Comparison of ENCODE assay signal across 14 cellular contexts in the genomic region with DNA sequence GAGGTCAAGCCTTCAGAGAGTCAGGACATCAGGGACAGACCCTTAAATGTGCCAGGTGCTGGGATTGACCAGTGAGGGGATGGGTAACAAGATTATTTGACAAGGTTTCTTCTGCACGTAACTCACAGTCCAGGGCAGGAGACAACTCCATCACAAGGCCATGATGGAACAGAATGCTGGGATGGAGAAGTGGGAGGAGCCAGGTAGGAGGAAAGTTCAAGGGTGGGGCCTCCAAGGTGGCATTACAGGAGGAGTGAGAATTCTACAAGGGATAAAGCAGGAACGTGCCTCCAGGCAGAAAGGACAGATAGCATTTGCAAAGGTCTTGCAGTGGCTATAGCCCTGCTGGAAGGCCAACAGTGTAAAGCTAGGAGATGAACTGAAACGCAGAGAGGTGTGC.
DNase-seq lines count a peak whose midpoint lies in the region; ATAC-seq and TF ChIP-seq lines count a peak whose summit lies in the region.
"Had no signal": no experiment of that assay in that cellular context is flagged by ENCODE, and none has a peak within 500 bp of the region (broad histone marks: within the 10 kb centered on the region; RNA-seq: fewer than 3 reads in every experiment).

No MANE protein-coding gene starts in this region.

- no peak for TF ChIP-seq CTCF in breast epithelium (IDR thresholded peaks at IDR 0.05)
- TF ChIP-seq CTCF in thoracic aorta (IDR thresholded peaks at IDR 0.05) = no peak

- no peak for DNase-seq in breast epithelium (ENCODE audit: low spot score in 2 of 2)
- DNase-seq in mesenchymal stem cell = no peak
- DNase-seq in thoracic aorta (ENCODE audit: low spot score) = no peak
- no peak for DNase-seq in NCI-H2227 treated with DMSO at 0.1 percent for 48 hours (lab: John Stamatoyannopoulos, UW)
- no peak for DNase-seq in Kasumi-1 (lab: John Stamatoyannopoulos, UW)
- DNase-seq in NAMALWA (ENCODE audit: low spot score) = no peak
- DNase-seq: activated CD4-positive, CD25-positive, alpha-beta regulatory T cell treated with anti-CD3 and anti-CD28 coated beads, Interleukin-2, amount 50 U/mL, for 72 hours; left lung; NCI-H1930; Peyer's patch had no signal

- H3K14ac ChIP-seq in mesenchymal stem cell (ENCODE audit: low read length in 2 of 2) = no peak overlapping the region

- no peak overlapping the region for H3K4me2 ChIP-seq in mesenchymal stem cell (ENCODE audit: low read length, poor library complexity, severe bottlenecking)
- H3K4me2 ChIP-seq: BLaER1 had no signal

- no peak overlapping the region for H2BK120ac ChIP-seq in mesenchymal stem cell (ENCODE audit: low read depth, low read length)

- no peak overlapping the region for H4K91ac ChIP-seq in mesenchymal stem cell (ENCODE audit: low read length)

- no peak for TF ChIP-seq POLR2A in breast epithelium (IDR thresholded peaks at IDR 0.05)

- WGBS in mesenchymal stem cell = 61% methylated on average over 3 of the region's 3 CpGs

- no peak overlapping the region for H3K18ac ChIP-seq in mesenchymal stem cell (ENCODE audit: low read depth in 1 of 2, low read length in 2 of 2)

- H4K8ac ChIP-seq in mesenchymal stem cell (ENCODE audit: low read length) = no peak overlapping the region

- no peaks in the 10 kb centered on the region for H3K36me3 ChIP-seq in HUES48 (ENCODE audit: control insufficient read depth, insufficient read depth, low read length)
- no peaks in the 10 kb centered on the region for H3K36me3 ChIP-seq in breast epithelium
- no peaks in the 10 kb centered on the region for H3K36me3 ChIP-seq in mesenchymal stem cell (ENCODE audit: control insufficient read depth in 1 of 2, insufficient read depth in 2 of 2, low read depth in 1 of 2, low read length in 2 of 2)
- H3K36me3 ChIP-seq in thoracic aorta = no peaks in the 10 kb centered on the region
- H3K36me3 ChIP-seq: BLaER1, HAP-1, left lung, Peyer's patch had no signal

- no peaks in the 10 kb centered on the region for H3K9me3 ChIP-seq in HUES48 (ENCODE audit: control insufficient read depth, insufficient read depth, low read length)
- H3K9me3 ChIP-seq in breast epithelium = no peaks in the 10 kb centered on the region
- no peaks in the 10 kb centered on the region for H3K9me3 ChIP-seq in mesenchymal stem cell (ENCODE audit: control insufficient read depth, low read length)
- no peaks in the 10 kb centered on the region for H3K9me3 ChIP-seq in thoracic aorta
- H3K9me3 ChIP-seq: BLaER1, HAP-1, left lung, Peyer's patch had no signal

- H2AFZ ChIP-seq in mesenchymal stem cell (ENCODE audit: low read depth, low read length) = no peak overlapping the region

- ATAC-seq in thoracic aorta (ENCODE audit: insufficient number of reproducible peaks, low FRiP score, low read depth) (no peak), HG03571 (IDR thresholded peaks at IDR 0.05; ENCODE audit: unreplicated experiment) (no peak)

- H3K27me3 ChIP-seq in HUES48 (ENCODE audit: control insufficient read depth, insufficient read depth, low read length) = peaks cover 15% of the 10 kb centered on the region
- H3K27me3 ChIP-seq in breast epithelium = no peaks in the 10 kb centered on the region
- H3K27me3 ChIP-seq in mesenchymal stem cell (ENCODE audit: control insufficient read depth in 1 of 2, insufficient read depth in 1 of 2, low read length in 2 of 2) = no peaks in the 10 kb centered on the region
- H3K27me3 ChIP-seq in thoracic aorta (replicated peaks; ENCODE audit: insufficient read depth) = no peaks in the 10 kb centered on the region
- H3K27me3 ChIP-seq: BLaER1, left lung, Peyer's patch had no signal

- peak overlapping the region in 1 of 2 experiments; percentile 25 for H3K4ac ChIP-seq in mesenchymal stem cell (ENCODE audit: low read depth in 1 of 2, low read length in 2 of 2)

- H3K4me3 ChIP-seq in HUES48 (ENCODE audit: low read depth, low read length) (no peak overlapping the region), breast epithelium (no peak overlapping the region), mesenchymal stem cell (ENCODE audit: insufficient read depth in 1 of 2, low read depth in 1 of 2, low read length in 2 of 2) (no peak overlapping the region), thoracic aorta (no peak overlapping the region)
- H3K4me3 ChIP-seq: BLaER1, HAP-1, left lung, Peyer's patch had no signal

- H3K4me1 ChIP-seq in HUES48 (ENCODE audit: control insufficient read depth, insufficient read depth, low read length) (peaks cover 24% of the 10 kb centered on the region), breast epithelium (no peaks in the 10 kb centered on the region), mesenchymal stem cell (ENCODE audit: control insufficient read depth, insufficient read depth, low read depth, low read length) (peaks cover 29% of the 10 kb centered on the region), thoracic aorta (ENCODE audit: control insufficient read depth in 1 of 2, low read depth in 2 of 2) (peaks cover 24 to 40% of the 10 kb centered on the region in 2 donors)
- H3K4me1 ChIP-seq: BLaER1, HAP-1 had no signal

- H3K79me1 ChIP-seq in mesenchymal stem cell (replicated peaks; ENCODE audit: low read length, poor library complexity, severe bottlenecking) = no peaks in the 10 kb centered on the region

- peak overlapping the region; percentile 45 for H2AK5ac ChIP-seq in mesenchymal stem cell (ENCODE audit: low read length, severe bottlenecking)

- intact Hi-C loops in breast epithelium (cut with DNase I; ENCODE audit: low total_unique reads) = no loop called here

- H3K23ac ChIP-seq in mesenchymal stem cell (ENCODE audit: low read length in 2 of 2) = no peak overlapping the region

- H2BK5ac ChIP-seq in mesenchymal stem cell (ENCODE audit: low read depth, low read length, poor library complexity, severe bottlenecking) = no peak overlapping the region

- H2BK12ac ChIP-seq in mesenchymal stem cell (ENCODE audit: low read length in 2 of 2) = peak overlapping the region in 1 of 2 experiments; percentile 17

- H3K27ac ChIP-seq in HUES48 (ENCODE audit: low read depth, low read length) = peak overlapping the region; percentile 87
- peak overlapping the region; percentile 36 to 69 for H3K27ac ChIP-seq in breast epithelium
- peak overlapping the region; percentile 97 for H3K27ac ChIP-seq in mesenchymal stem cell (ENCODE audit: low read length, poor library complexity, severe bottlenecking)
- peak overlapping the region; percentile 48 to 58 for H3K27ac ChIP-seq in thoracic aorta
- H3K27ac ChIP-seq: BLaER1 had no signal

- H3K9ac ChIP-seq in HUES48 (ENCODE audit: low read depth, low read length) (no peak overlapping the region), mesenchymal stem cell (ENCODE audit: low read length) (peak overlapping the region; percentile 46)
- H3K9ac ChIP-seq: BLaER1 had no signal

- H2BK15ac ChIP-seq in mesenchymal stem cell (ENCODE audit: low read depth, poor library complexity, severe bottlenecking) = no peak overlapping the region
